Comparison of ENCODE assay signal across 15 cellular contexts in the genomic region with DNA sequence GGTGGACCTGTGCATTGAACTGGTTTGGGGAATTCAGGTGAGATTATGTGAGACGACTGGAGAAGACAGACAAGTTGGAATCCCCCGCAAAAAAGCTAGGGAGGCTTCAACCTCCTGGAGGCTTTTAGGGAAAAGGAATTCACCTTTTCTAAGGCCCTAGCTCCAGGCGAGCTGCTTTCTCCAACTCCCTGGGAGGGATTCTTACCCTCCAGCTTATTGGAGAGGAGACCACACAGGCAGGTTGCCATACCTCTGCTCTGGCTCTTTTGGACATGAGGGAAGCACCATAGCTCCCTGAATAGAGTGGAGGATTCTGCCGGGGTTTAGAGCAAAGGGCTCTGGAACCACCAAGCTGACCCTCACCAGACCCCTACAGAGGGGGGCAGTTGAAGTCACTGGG.
DNase-seq lines count a peak whose midpoint lies in the region; ATAC-seq and TF ChIP-seq lines count a peak whose summit lies in the region.
"Had no signal": no experiment of that assay in that cellular context is flagged by ENCODE, and none has a peak within 500 bp of the region (broad histone marks: within the 10 kb centered on the region; RNA-seq: fewer than 3 reads in every experiment).

No MANE protein-coding gene starts in this region.

- no peak overlapping the region for H3K4me3 Mint-ChIP-seq in WTC11
- H3K4me3 Mint-ChIP-seq in glutamatergic neuron (ENCODE audit: unreplicated experiment), result no peak overlapping the region
- H3K4me3 Mint-ChIP-seq in progenitor cell of endocrine pancreas (ENCODE audit: low read depth), result no peak overlapping the region
- H3K4me3 Mint-ChIP-seq in MCF 10A (ENCODE audit: unreplicated experiment), result no peak overlapping the region

- peak; percentile 61 for DNase-seq in ELF-1 (ENCODE audit: low read depth, low spot score)
- DNase-seq in WTC11 (ENCODE audit: low spot score), result no peak
- DNase-seq in glutamatergic neuron, result no peak
- no peak for DNase-seq in progenitor cell of endocrine pancreas (ENCODE audit: low spot score, unreplicated experiment)
- no peak for DNase-seq in HK-2 (ENCODE audit: unreplicated experiment)
- no peak for DNase-seq in MCF 10A (ENCODE audit: unreplicated experiment)
- DNase-seq: DMS153, NCI-H1048, NCI-H1694, NCI-H446 treated with DMSO at 0.1 percent for 48 hours, Peyer's patch, Right ventricle myocardium superior, SK-N-SH had no signal

- no peak for ATAC-seq in WTC11
- ATAC-seq in HG02623 (IDR thresholded peaks at IDR 0.05; ENCODE audit: unreplicated experiment), result no peak
- ATAC-seq: HCT116 had no signal

- peaks cover 69% of the 10 kb centered on the region for H3K4me1 Mint-ChIP-seq in WTC11
- H3K4me1 Mint-ChIP-seq in glutamatergic neuron (ENCODE audit: low read depth, unreplicated experiment), result peaks cover 10% of the 10 kb centered on the region
- H3K4me1 Mint-ChIP-seq in progenitor cell of endocrine pancreas (ENCODE audit: low read depth), result peaks cover 25% of the 10 kb centered on the region
- peaks cover 6% of the 10 kb centered on the region for H3K4me1 Mint-ChIP-seq in MCF 10A (ENCODE audit: insufficient read depth, unreplicated experiment)

- intact Hi-C loops in MCF 10A (cut with micrococcal nuclease), result no loop called here

- no TSS peak for BruUV-seq in MCF 10A (replicated peaks; lab: Mats Ljungman, UMichigan)

- TF ChIP-seq CTCF in WTC11 (IDR thresholded peaks at IDR 0.05), result no peak
- no peak for TF ChIP-seq CTCF in glutamatergic neuron (IDR thresholded peaks at IDR 0.05; ENCODE audit: partially characterized antibody, unreplicated experiment)
- TF ChIP-seq CTCF in progenitor cell of endocrine pancreas (IDR thresholded peaks at IDR 0.05; ENCODE audit: unreplicated experiment), result no peak
- TF ChIP-seq CTCF in MCF 10A (IDR thresholded peaks at IDR 0.05; ENCODE audit: unreplicated experiment), result no peak

- CTCF ChIA-PET in WTC11 (lab: Charles Lee), result interaction anchor here (0.6 to 1.3 kb wide), 3 partner anchors 16 to 206 kb away, joined by 3 to 5 read pairs (median 4); no protein-coding TSS in a partner anchor
- CTCF ChIA-PET in MCF 10A (lab: Yijun Ruan, JAX), result interaction anchor here (0.6 kb wide), 1 partner anchor 72 kb away, joined by 3 read pairs; no protein-coding TSS in a partner anchor

- no peaks in the 10 kb centered on the region for H3K9me3 Mint-ChIP-seq in WTC11
- peaks cover 4% of the 10 kb centered on the region for H3K9me3 Mint-ChIP-seq in glutamatergic neuron (ENCODE audit: unreplicated experiment)
- no peaks in the 10 kb centered on the region for H3K9me3 Mint-ChIP-seq in progenitor cell of endocrine pancreas (ENCODE audit: low read depth)
- no peaks in the 10 kb centered on the region for H3K9me3 Mint-ChIP-seq in MCF 10A (ENCODE audit: unreplicated experiment)

- peaks cover 35% of the 10 kb centered on the region for H3K36me3 Mint-ChIP-seq in WTC11
- no peaks in the 10 kb centered on the region for H3K36me3 Mint-ChIP-seq in glutamatergic neuron (ENCODE audit: unreplicated experiment)
- peaks cover 25% of the 10 kb centered on the region for H3K36me3 Mint-ChIP-seq in progenitor cell of endocrine pancreas (ENCODE audit: insufficient read depth)
- peaks cover 62% of the 10 kb centered on the region for H3K36me3 Mint-ChIP-seq in MCF 10A (ENCODE audit: insufficient read depth, unreplicated experiment)

- H3K27ac Mint-ChIP-seq in WTC11 (peak overlapping the region; percentile 75), glutamatergic neuron (ENCODE audit: unreplicated experiment) (peak overlapping the region; percentile 29), progenitor cell of endocrine pancreas (peak overlapping the region; percentile 42), MCF 10A (ENCODE audit: low read depth, unreplicated experiment) (no peak overlapping the region)

- H3K27me3 Mint-ChIP-seq in WTC11 (ENCODE audit: low read depth) (no peaks in the 10 kb centered on the region), glutamatergic neuron (ENCODE audit: unreplicated experiment) (peaks cover 4% of the 10 kb centered on the region), progenitor cell of endocrine pancreas (no peaks in the 10 kb centered on the region), MCF 10A (ENCODE audit: insufficient read depth, unreplicated experiment) (no peaks in the 10 kb centered on the region)

- POLR2A ChIA-PET in WTC11 (lab: Charles Lee), result no interaction called here
- POLR2A ChIA-PET in MCF 10A (lab: Yijun Ruan, JAX), result interaction anchor here (0.9 kb wide), 2 partner anchors 9 to 180 kb away, joined by 3 read pairs; no protein-coding TSS in a partner anchor

TF ChIP-seq in WTC11, 78 proteins besides CTCF, POLR2A, EP300 and RAD21:
- no peak for TF ChIP-seq CREM (CRISPR knock-in tag; IDR thresholded peaks at IDR 0.05)
- TF ChIP-seq GABPB1 (CRISPR knock-in tag; IDR thresholded peaks at IDR 0.05), result no peak
TF ChIP-seq in WTC11: peak in this region for 0.
